In genomic region chr10:95564291-95564690, GRCh38 we compare ENCODE assay signal across 24 cellular contexts.
"Had no signal": no experiment of that assay in that cellular context is flagged by ENCODE, and none has a peak within 500 bp of the region (broad histone marks: within the 10 kb centered on the region; RNA-seq: fewer than 3 reads in every experiment).

No MANE protein-coding gene starts in this region.

- H3K4me3 Mint-ChIP-seq: dendritic cell treated with granulocyte-macrophage colony-stimulating factor and Interleukin-4, amounts not matched to agents 40 ng/mL and 50 ng/mL, for 4 days; naive thymus-derived CD4-positive, alpha-beta T cell; nephron progenitor cell; stimulated activated effector memory CD8-positive, alpha-beta T cell treated with anti-CD3 and anti-CD28 coated beads, Interleukin-12 subunit alpha, Interleukin-12 subunit beta, amount 100 ng/mL, for 72 hours had no signal

- H3K4me2 ChIP-seq: smooth muscle cell had no signal

- H3K27ac ChIP-seq: parathyroid adenoma, testis, tibial nerve had no signal

- H3K4me3 ChIP-seq: heart left ventricle, lung, prostate gland, smooth muscle cell, testis, tibial nerve had no signal

- DNase-seq: cerebellar nuclear complex; erythroblast; foreskin melanocyte; heart left ventricle; hippocampal formation; left colon; left ventricle myocardium superior; mesendoderm; naive thymus-derived CD4-positive, alpha-beta T cell; nephron progenitor cell; stimulated activated CD4-positive, alpha-beta T cell treated with anti-CD3 and anti-CD28 coated beads, Interleukin-2, amount 100 ng/mL, for 48 hours; stimulated activated CD8-positive, alpha-beta memory T cell treated with anti-CD3 and anti-CD28 coated beads, Interleukin-4, amount 100 ng/mL, for 48 hours; stimulated activated naive CD8-positive, alpha-beta T cell treated with anti-CD3 and anti-CD28 coated beads, Interleukin-15, Interleukin-2, amounts not matched to agents 100 U/mL and 50 U/mL, for 24 hours; testis had no signal

- H3K9me3 ChIP-seq: heart left ventricle, prostate gland, testis, tibial nerve had no signal

- H3K36me3 ChIP-seq: heart left ventricle, prostate gland, tibial nerve had no signal

- FAIRE-seq: colon, endothelial cell of umbilical vein, urothelium cell line had no signal

- ATAC-seq: heart left ventricle; left colon; left ventricle myocardium superior; naive thymus-derived CD4-positive, alpha-beta T cell; stimulated activated effector memory CD8-positive, alpha-beta T cell treated with anti-CD3 and anti-CD28 coated beads, Interleukin-12 subunit alpha, Interleukin-12 subunit beta, amount 100 ng/mL, for 72 hours; stimulated activated naive CD8-positive, alpha-beta T cell treated with anti-CD3 and anti-CD28 coated beads, Interleukin-15, Interleukin-2, amounts not matched to agents 100 U/mL and 50 U/mL, for 24 hours had no signal

- H3K9ac ChIP-seq: parathyroid adenoma had no signal

- H3K27me3 ChIP-seq: heart left ventricle, testis, tibial nerve had no signal

- H3K4me1 ChIP-seq: prostate gland had no signal

- H3K36me3 Mint-ChIP-seq: naive thymus-derived CD4-positive, alpha-beta T cell; stimulated activated effector memory CD8-positive, alpha-beta T cell treated with anti-CD3 and anti-CD28 coated beads, Interleukin-12 subunit alpha, Interleukin-12 subunit beta, amount 100 ng/mL, for 72 hours had no signal

- H3K79me2 ChIP-seq: parathyroid adenoma had no signal

- H3K27ac Mint-ChIP-seq: dendritic cell treated with granulocyte-macrophage colony-stimulating factor and Interleukin-4, amounts not matched to agents 40 ng/mL and 50 ng/mL, for 4 days; naive thymus-derived CD4-positive, alpha-beta T cell had no signal
